Comparison of ENCODE assay signal across 11 cellular contexts in genomic region chr13:112928958-112929777, GRCh38. TPM values are rescaled to one million over a fixed set of nuclear protein-coding genes. Genes with fewer than 3 reads are reported as not detected.
DNase-seq lines count a peak whose midpoint lies in the region; ATAC-seq, FAIRE-seq and TF ChIP-seq lines count a peak whose summit lies in the region.
"Had no signal": no experiment of that assay in that cellular context is flagged by ENCODE, and none has a peak within 500 bp of the region (broad histone marks: within the 10 kb centered on the region; RNA-seq: fewer than 3 reads in every experiment).

No MANE protein-coding gene starts in this region.

- no peak overlapping the region for H2AFZ ChIP-seq in H1 (ENCODE audit: low read length)

- no peak overlapping the region for H3K14ac ChIP-seq in H1 (ENCODE audit: insufficient read length)

- no peak overlapping the region for H3K23ac ChIP-seq in H1 (ENCODE audit: insufficient read length)

- H3K9me3 ChIP-seq in H1 (ENCODE audit: insufficient read depth in 2 of 2, low read depth in 1 of 2, low read length in 1 of 2): peaks cover 4 to 10% of the 10 kb centered on the region in 2 experiments

- no peak overlapping the region for H2AK5ac ChIP-seq in H1 (ENCODE audit: low read depth, low read length)

- no peak overlapping the region for H2BK15ac ChIP-seq in H1 (ENCODE audit: low read length)

- no peak overlapping the region for H2BK20ac ChIP-seq in H1 (ENCODE audit: low read length)

- H3K36me3 ChIP-seq in H1 (ENCODE audit: control insufficient read depth in 2 of 4, insufficient read depth in 4 of 4, low read length in 3 of 4): no peaks in the 10 kb centered on the region
- H3K36me3 ChIP-seq: tibial nerve had no signal

- TF ChIP-seq RAD21 in H1 (IDR thresholded peaks at IDR 0.05 in 1 of 2, conservative IDR thresholded peaks at IDR 0.05 in 1 of 2; ENCODE audit: low read depth in 2 of 2, low read length in 2 of 2): no peak

- 84% methylated on average over 21 of the region's 21 CpGs; no CpG with 5 or more reads in 1 of the 2 experiments for WGBS in H1 (ENCODE audit: extremely low coverage in 1 of 2, insufficient coverage in 1 of 2, insufficient read length in 1 of 2, insufficient replicate concordance in 2 of 2, low coverage in 1 of 2, low lambda C conversion rate in 2 of 2, missing lambda C conversion rate in 1 of 2), 2 experiments

- H2BK12ac ChIP-seq in H1 (ENCODE audit: low read depth, low read length): 0 out of 2 replicates have a peak overlapping the region, but pooled peaks have one; percentile 33

- no peaks in the 10 kb centered on the region; the same call in 1 of the 2 replicates for H3K79me1 ChIP-seq in H1 (ENCODE audit: low read depth, low read length)

- no peaks in the 10 kb centered on the region for H3K79me2 ChIP-seq in H1 (ENCODE audit: control insufficient read depth in 1 of 2, insufficient read depth in 2 of 2, low read length in 2 of 2)

- no peak overlapping the region for H3K4me3 ChIP-seq in H1 (ENCODE audit: extremely low read depth in 1 of 4, insufficient read depth in 2 of 4, low read depth in 3 of 4, low read length in 4 of 4)
- H3K4me3 ChIP-seq: tibial nerve had no signal

- H3K27me3 ChIP-seq in H1 (replicated peaks in 1 of 4; ENCODE audit: control insufficient read depth in 3 of 4, extremely low read depth in 1 of 4, insufficient read depth in 3 of 4, low read length in 3 of 4): no peaks in the 10 kb centered on the region

- no peak for TF ChIP-seq CTCF in H1 (IDR thresholded peaks at IDR 0.05; ENCODE audit: control extremely low read depth in 1 of 3, insufficient read depth in 1 of 3, low read depth in 1 of 3, low read length in 3 of 3)

- no peak overlapping the region for H3K4ac ChIP-seq in H1 (replicated peaks; ENCODE audit: insufficient read length, low read depth, low read length)

- peak; percentile 37 for DNase-seq in EL
- peak; percentile 82 for DNase-seq in NCI-H345 (lab: John Stamatoyannopoulos, UW)
- DNase-seq in H1 (ENCODE audit: low read depth in 1 of 2, low spot score in 2 of 2): no peak
- peak; percentile 39 for DNase-seq in myocyte (ENCODE audit: low read depth)
- no peak for DNase-seq in activated naive CD4-positive, alpha-beta T cell treated with anti-CD3 and anti-CD28 coated beads, Interleukin-2, amount 50 U/mL, for 16 hours
- no peak for DNase-seq in SKM-1 (lab: John Stamatoyannopoulos, UW; ENCODE audit: unreplicated experiment)
- DNase-seq: Kasumi-1, T-helper 17 cell had no signal

- H3K9ac ChIP-seq in H1 (replicated peaks in 1 of 4; ENCODE audit: extremely low read depth in 1 of 4, low read depth in 3 of 4, low read length in 3 of 4): no peak overlapping the region

- CTCF ChIA-PET in H1 (lab: Charles Lee; ENCODE audit: partially characterized antibody): interaction anchor here (0.5 to 2.7 kb wide), 5 partner anchors 14 to 522 kb away, joined by 3 to 12 read pairs (median 5); no protein-coding TSS in a partner anchor

- TF ChIP-seq POLR2A in H1 (IDR thresholded peaks at IDR 0.05; ENCODE audit: control extremely low read depth in 1 of 2, low read depth in 2 of 2, low read length in 2 of 2): no peak

- POLR2A ChIA-PET in H1 (lab: Charles Lee; ENCODE audit: partially characterized antibody): interaction anchor here (1.9 kb wide), 1 partner anchor 10 kb away, joined by 6 read pairs; no protein-coding TSS in a partner anchor

- ATAC-seq in HG02623 (IDR thresholded peaks at IDR 0.05; ENCODE audit: unreplicated experiment) (no peak), GM19455 (IDR thresholded peaks at IDR 0.05; ENCODE audit: unreplicated experiment) (no peak)
- ATAC-seq: T-helper 17 cell had no signal

- H3K23me2 ChIP-seq in H1 (ENCODE audit: low read depth, low read length): no peaks in the 10 kb centered on the region

- no peak for TF ChIP-seq EP300 in H1 (IDR thresholded peaks at IDR 0.05; ENCODE audit: borderline replicate concordance in 1 of 2, low read depth in 2 of 2, low read length in 2 of 2)

- no peak for FAIRE-seq in H1 (lab: Jason Lieb, UNC)

- H4K5ac ChIP-seq in H1 (ENCODE audit: insufficient read length, low read depth, low read length): no peak overlapping the region

- peaks cover 0 to 16% (median 7%) of the 10 kb centered on the region in 4 experiments; a peak in 4 of 7 replicates for H3K4me1 ChIP-seq in H1 (replicated peaks in 1 of 4; ENCODE audit: control insufficient read depth in 3 of 4, insufficient read depth in 4 of 4, low read length in 3 of 4)

- peaks cover 2 to 4% of the 10 kb centered on the region in 2 experiments for H4K20me1 ChIP-seq in H1 (replicated peaks in 1 of 2; ENCODE audit: control insufficient read depth in 1 of 2, insufficient read depth in 2 of 2, low read length in 2 of 2)

- H2BK5ac ChIP-seq in H1 (ENCODE audit: low read depth, low read length): no peak overlapping the region; the same call in 1 of the 2 replicates

- H4K91ac ChIP-seq in H1 (replicated peaks; ENCODE audit: insufficient read length, low read length): no peak overlapping the region

- H3K18ac ChIP-seq in H1 (ENCODE audit: extremely low read depth, low read length): no peak overlapping the region

- H3K27ac ChIP-seq in H1 (ENCODE audit: low read depth, low read length): no peak overlapping the region
- H3K27ac ChIP-seq: tibial nerve had no signal

- H2BK120ac ChIP-seq in H1 (replicated peaks; ENCODE audit: low read depth, low read length): no peak overlapping the region

- H4K8ac ChIP-seq in H1 (ENCODE audit: extremely low read depth, insufficient read depth, low read length): no peak overlapping the region

- no peak overlapping the region for H3K4me2 ChIP-seq in H1 (ENCODE audit: insufficient read depth in 1 of 2, low read depth in 2 of 2, low read length in 2 of 2)

- H3K56ac ChIP-seq in H1 (replicated peaks; ENCODE audit: insufficient read length, low read depth, low read length): no peak overlapping the region

TF ChIP-seq in H1, 55 proteins besides CTCF, POLR2A, EP300 and RAD21:
- TF ChIP-seq CEBPB (IDR thresholded peaks at IDR 0.05; ENCODE audit: low read depth, low read length) (no peak), TEAD4 (IDR thresholded peaks at IDR 0.05; ENCODE audit: low read depth, low read length) (no peak)
TF ChIP-seq in H1: peak in this region for 0.

RNA-seq across cellular contexts. Expression of gene MCF2L, which starts 39.8 kb away (rescaled TPM):
- total RNA-seq in H1 (2021; fragmentation: NEBNext Ultra II Directional; extraction: Animal tissue kit (Norgen Biotek cat#: 25700)): 22.9 and 24.4 TPM in 2 replicates
- 10.1 and 15.9 TPM in 2 replicates for polyA plus RNA-seq in H1 (2011; rRNA removed)
- polyA plus RNA-seq in H1 (2011; cell fraction: cytosol; rRNA removed): 13.8 TPM
- polyA plus RNA-seq in H1 (2011; cell fraction: nucleus; rRNA removed): 82.6 TPM
- 16.2 to 22.1 TPM (median 19.9 TPM) in 4 replicates for polyA plus RNA-seq in H1 (2012, experiment 1 of 2)
- 10.5 TPM for polyA plus RNA-seq in H1 (2012, experiment 2 of 2)
- polyA plus RNA-seq in H1 (2013, experiment 1 of 2): 10.9 TPM
- 11.8 TPM for polyA plus RNA-seq in H1 (2013, experiment 2 of 2)
- 16.6 and 19.1 TPM in 2 replicates for polyA minus RNA-seq in H1 (2011; rRNA and poly(A)+ RNA removed)
- 18.4 TPM for polyA minus RNA-seq in H1 (2011; cell fraction: cytosol; rRNA and poly(A)+ RNA removed)
- polyA minus RNA-seq in H1 (2011; cell fraction: nucleus; rRNA and poly(A)+ RNA removed): 40.8 TPM
- 31.2 and 34.4 TPM in 2 replicates for total RNA-seq in myocyte
- 18.3 TPM for polyA plus RNA-seq in myocyte (2012)

Comparison
In these comparisons a context has a peak if more than half of its experiments do, and no peak if none do; other contexts are left out.
1. DNase-seq: peak in EL (single experiment), NCI-H345 (single experiment) and myocyte (single experiment); none in H1 (0 of 2), activated naive CD4-positive, alpha-beta T cell treated with anti-CD3 and anti-CD28 coated beads, Interleukin-2, amount 50 U/mL, for 16 hours (single experiment) and SKM-1 (single experiment).